Comparison of ENCODE assay signal across 10 cellular contexts in the genomic region with DNA sequence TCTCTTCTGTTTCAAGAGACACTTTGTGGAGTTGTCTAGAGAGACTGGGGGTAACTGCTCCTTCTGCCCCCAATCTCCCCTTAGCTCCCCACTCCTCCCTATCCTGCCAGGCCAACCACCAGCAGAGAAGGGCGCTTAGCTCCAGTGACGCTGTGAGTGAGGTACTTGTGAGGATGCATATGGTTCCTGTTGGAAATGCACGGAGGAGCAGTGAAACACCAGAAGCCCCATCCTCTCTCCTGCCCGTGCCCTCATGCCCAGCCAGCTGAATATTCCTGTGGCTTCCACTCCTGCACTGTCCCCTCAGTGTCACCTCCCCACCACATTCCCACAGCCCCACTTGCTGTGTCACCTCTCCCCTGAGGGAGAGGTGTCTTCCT. TPM values are rescaled to one million over a fixed set of nuclear protein-coding genes. Genes with fewer than 3 reads are reported as not detected.
DNase-seq lines count a peak whose midpoint lies in the region; ATAC-seq, FAIRE-seq and TF ChIP-seq lines count a peak whose summit lies in the region.
"Had no signal": no experiment of that assay in that cellular context is flagged by ENCODE, and none has a peak within 500 bp of the region (broad histone marks: within the 10 kb centered on the region; RNA-seq: fewer than 3 reads in every experiment).

No MANE protein-coding gene starts in this region.

- no peaks in the 10 kb centered on the region for H3K36me3 Mint-ChIP-seq in activated naive CD4-positive, alpha-beta T cell treated with anti-CD3 and anti-CD28 coated beads, Interleukin-2, amount 10 ng/mL, durations not matched to agents 7 days and 5 days

- no peaks in the 10 kb centered on the region for H3K9me1 ChIP-seq in endothelial cell of umbilical vein (replicated peaks; ENCODE audit: control insufficient read depth, extremely low read depth, insufficient read depth, low read length)

- CTCF ChIA-PET in activated naive CD4-positive, alpha-beta T cell treated with anti-CD3 and anti-CD28 coated beads, Interleukin-2, amount 10 ng/mL, durations not matched to agents 7 days and 5 days (lab: Charles Lee) = interaction anchor here (0.9 to 2.2 kb wide), 5 partner anchors 12 to 107 kb away, joined by 4 to 12 read pairs (median 5); a partner anchor contains a TSS
- CTCF ChIA-PET in endothelial cell of umbilical vein (lab: Charles Lee) = interaction anchor here (0.7 to 22.7 kb wide), 3 partner anchors 11 to 99 kb away, joined by 3 to 541 read pairs (median 53); a partner anchor contains a TSS

- H4K20me1 ChIP-seq in Loucy (ENCODE audit: insufficient read depth, low read length, poor library complexity, severe bottlenecking) (no peaks in the 10 kb centered on the region), endothelial cell of umbilical vein (replicated peaks; ENCODE audit: control insufficient read depth, extremely low read depth, insufficient read depth, low read length) (no peaks in the 10 kb centered on the region)

- ATAC-seq in thoracic aorta (ENCODE audit: insufficient number of reproducible peaks, low FRiP score, low read depth) (no peak), sciatic nerve (no peak), HG02763 (IDR thresholded peaks at IDR 0.05; ENCODE audit: unreplicated experiment) (no peak)

- H3K4me3 ChIP-seq in Loucy (ENCODE audit: low read length, poor library complexity, severe bottlenecking) (peak overlapping the region; percentile 46), endothelial cell of umbilical vein (replicated peaks in 1 of 3; ENCODE audit: insufficient read depth in 1 of 3, low read depth in 1 of 3, low read length in 3 of 3) (no peak overlapping the region), thoracic aorta (no peak overlapping the region)

- dilution Hi-C loops in endothelial cell of umbilical vein (cut with MboI; ENCODE audit: extremely low pct_ligation_motif_present, low sequenced_read_pairs) = loop anchor here (25.0 kb wide), 1 partner anchor 99 kb away; no protein-coding TSS in a partner anchor

- TF ChIP-seq CTCF in Loucy (conservative IDR thresholded peaks at IDR 0.05; ENCODE audit: low read length) (no peak), endothelial cell of umbilical vein (IDR thresholded peaks at IDR 0.05; ENCODE audit: extremely low read depth in 1 of 2, insufficient read depth in 1 of 2, low read depth in 1 of 2, low read length in 2 of 2) (no peak), thoracic aorta (IDR thresholded peaks at IDR 0.05) (no peak)

- peak overlapping the region; percentile 60 for H2AFZ ChIP-seq in Loucy (ENCODE audit: low read length)
- no peak overlapping the region for H2AFZ ChIP-seq in endothelial cell of umbilical vein (ENCODE audit: low read depth, low read length)

- no peak for FAIRE-seq in endothelial cell of umbilical vein (lab: Jason Lieb, UNC)

- peaks cover 9% of the 10 kb centered on the region for H3K27me3 Mint-ChIP-seq in activated naive CD4-positive, alpha-beta T cell treated with anti-CD3 and anti-CD28 coated beads, Interleukin-2, amount 10 ng/mL, durations not matched to agents 7 days and 5 days

- no peaks in the 10 kb centered on the region for H3K9me2 ChIP-seq in Loucy (replicated peaks; ENCODE audit: low read depth, low read length)

- no peaks in the 10 kb centered on the region for H3K79me2 ChIP-seq in Loucy (ENCODE audit: insufficient read depth, low read length)
- peaks cover 21% of the 10 kb centered on the region for H3K79me2 ChIP-seq in endothelial cell of umbilical vein (ENCODE audit: control insufficient read depth, insufficient read depth, low read length)

- H3K9me3 ChIP-seq in Loucy (ENCODE audit: insufficient read depth, low read depth, low read length) (no peaks in the 10 kb centered on the region), endothelial cell of umbilical vein (replicated peaks; ENCODE audit: control insufficient read depth, insufficient read depth, low read length) (no peaks in the 10 kb centered on the region), thoracic aorta (no peaks in the 10 kb centered on the region)
- H3K9me3 ChIP-seq: neutrophil had no signal

- DNase-seq in activated naive CD4-positive, alpha-beta T cell treated with anti-CD3 and anti-CD28 coated beads, Interleukin-2, amount 10 ng/mL, durations not matched to agents 7 days and 5 days = no peak
- no peak for DNase-seq in activated naive CD4-positive, alpha-beta T cell (lab: John Stamatoyannopoulos, UW)
- peak; percentile 22 for DNase-seq in endothelial cell of umbilical vein (ENCODE audit: low read depth, low spot score)
- no peak for DNase-seq in thoracic aorta (ENCODE audit: low spot score)
- DNase-seq in ecto neural progenitor cell (ENCODE audit: low spot score) = no peak
- DNase-seq in sciatic nerve (ENCODE audit: low spot score) = no peak
- DNase-seq: NCI-H1436 had no signal

- H3K4me3 Mint-ChIP-seq in activated naive CD4-positive, alpha-beta T cell treated with anti-CD3 and anti-CD28 coated beads, Interleukin-2, amount 10 ng/mL, durations not matched to agents 7 days and 5 days = no peak overlapping the region

- H3K36me3 ChIP-seq in Loucy (ENCODE audit: insufficient read depth, low read length) (no peaks in the 10 kb centered on the region), endothelial cell of umbilical vein (ENCODE audit: control insufficient read depth in 2 of 2, extremely low read depth in 1 of 2, insufficient read depth in 2 of 2, low read length in 2 of 2) (no peaks in the 10 kb centered on the region), thoracic aorta (no peaks in the 10 kb centered on the region)
- H3K36me3 ChIP-seq: neutrophil had no signal

- H3K9ac ChIP-seq in Loucy (ENCODE audit: low read depth, low read length, poor library complexity, severe bottlenecking) = peak overlapping the region; percentile 58
- peak overlapping the region; percentile 67 for H3K9ac ChIP-seq in endothelial cell of umbilical vein (replicated peaks; ENCODE audit: extremely low read depth, insufficient read depth, low read length)

- H3K27ac Mint-ChIP-seq in activated naive CD4-positive, alpha-beta T cell treated with anti-CD3 and anti-CD28 coated beads, Interleukin-2, amount 10 ng/mL, durations not matched to agents 7 days and 5 days = peak overlapping the region; percentile 89

- no peaks in the 10 kb centered on the region for H3K27me3 ChIP-seq in Loucy (ENCODE audit: insufficient read depth, low read length, poor library complexity, severe bottlenecking)
- no peaks in the 10 kb centered on the region for H3K27me3 ChIP-seq in endothelial cell of umbilical vein (ENCODE audit: control insufficient read depth in 2 of 2, insufficient read depth in 2 of 2, low read length in 2 of 2)
- H3K27me3 ChIP-seq in thoracic aorta (replicated peaks; ENCODE audit: insufficient read depth) = no peaks in the 10 kb centered on the region

- POLR2A ChIA-PET in endothelial cell of umbilical vein (lab: Charles Lee) = interaction anchor here (2.4 kb wide), 1 partner anchor 217 kb away, joined by 6 read pairs; no protein-coding TSS in a partner anchor

- H3K4me1 ChIP-seq in Loucy (ENCODE audit: insufficient read depth, low read length, poor library complexity, severe bottlenecking) (peaks cover 75% of the 10 kb centered on the region), endothelial cell of umbilical vein (ENCODE audit: control insufficient read depth, extremely low read depth, insufficient read depth, low read length) (peaks cover 90% of the 10 kb centered on the region), thoracic aorta (ENCODE audit: control insufficient read depth in 1 of 2, low read depth in 2 of 2) (peaks cover 62 to 91% of the 10 kb centered on the region in 2 donors)

- peaks cover 69% of the 10 kb centered on the region for H3K4me1 Mint-ChIP-seq in activated naive CD4-positive, alpha-beta T cell treated with anti-CD3 and anti-CD28 coated beads, Interleukin-2, amount 10 ng/mL, durations not matched to agents 7 days and 5 days

- intact Hi-C loops in endothelial cell of umbilical vein (cut with micrococcal nuclease) = loop anchor here (2.0 to 10.0 kb wide), 4 partner anchors 107 to 817 kb away; a partner anchor contains a TSS
- intact Hi-C loops in sciatic nerve (cut with DNase I) = no loop called here

- peaks cover 4% of the 10 kb centered on the region; the same call in 1 of the 2 replicates for H3F3A ChIP-seq in Loucy (ENCODE audit: low read depth)

- no peaks in the 10 kb centered on the region for H3K9me3 Mint-ChIP-seq in activated naive CD4-positive, alpha-beta T cell treated with anti-CD3 and anti-CD28 coated beads, Interleukin-2, amount 10 ng/mL, durations not matched to agents 7 days and 5 days

- no peak for TF ChIP-seq POLR2A in endothelial cell of umbilical vein (IDR thresholded peaks at IDR 0.05; ENCODE audit: low read depth, low read length)

- BruUV-seq in endothelial cell of umbilical vein (replicated peaks; lab: Mats Ljungman, UMichigan) = no TSS peak

- H3K4me2 ChIP-seq in Loucy (ENCODE audit: low read depth, low read length, poor library complexity, severe bottlenecking) (peak overlapping the region; percentile 69), endothelial cell of umbilical vein (ENCODE audit: insufficient read depth, low read length) (peak overlapping the region; percentile 76)

- H3K27ac ChIP-seq in endothelial cell of umbilical vein (ENCODE audit: insufficient read depth, low read depth, low read length) (peak overlapping the region; percentile 100), thoracic aorta (peak overlapping the region; percentile 63 to 88)
- H3K27ac ChIP-seq: neutrophil had no signal

TF ChIP-seq in endothelial cell of umbilical vein, 7 proteins besides CTCF, POLR2A, EP300 and RAD21 (continues in another document):
- TF ChIP-seq, protein P1, sequence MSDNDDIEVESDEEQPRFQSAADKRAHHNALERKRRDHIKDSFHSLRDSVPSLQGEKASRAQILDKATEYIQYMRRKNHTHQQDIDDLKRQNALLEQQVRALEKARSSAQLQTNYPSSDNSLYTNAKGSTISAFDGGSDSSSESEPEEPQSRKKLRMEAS (IDR thresholded peaks at IDR 0.05; ENCODE audit: insufficient read depth, insufficient read length) = no peak
- TF ChIP-seq POLR2AphosphoS5 (IDR thresholded peaks at IDR 0.05; ENCODE audit: insufficient read depth, low read depth, low read length) (no peak), GATA2 (IDR thresholded peaks at IDR 0.05; ENCODE audit: insufficient read depth, insufficient read length, low read depth, low read length) (no peak), FOS (IDR thresholded peaks at IDR 0.05; ENCODE audit: borderline replicate concordance, insufficient read depth, low read length) (no peak), JUN (IDR thresholded peaks at IDR 0.05; ENCODE audit: borderline replicate concordance, insufficient read depth, insufficient read length, low read depth) (no peak)

RNA-seq across cellular contexts. Expression of a gene that starts 11.9 kb away (rescaled TPM):
- total RNA-seq in endothelial cell of umbilical vein (48.2 and 115 TPM in 2 replicates), thoracic aorta (10 to 100 TPM; 47.4 to 57.4 TPM), sciatic nerve (52.7 TPM)
- polyA plus RNA-seq in endothelial cell of umbilical vein = 59.3 and 110 TPM in 2 replicates
- 59.9 and 64.0 TPM in 2 replicates for polyA plus RNA-seq in endothelial cell of umbilical vein (2011; cell fraction: cytosol; rRNA removed)
- 35.1 and 40.4 TPM in 2 replicates for polyA plus RNA-seq in endothelial cell of umbilical vein (2011; cell fraction: nucleus; rRNA removed)
- polyA plus RNA-seq in endothelial cell of umbilical vein (2012) = 47.0 and 83.3 TPM in 2 replicates
- 78.0 and 90.7 TPM in 2 replicates for polyA minus RNA-seq in endothelial cell of umbilical vein
- polyA minus RNA-seq in endothelial cell of umbilical vein (2011; cell fraction: cytosol; rRNA and poly(A)+ RNA removed) = 4.2 TPM
- 41.8 and 43.6 TPM in 2 replicates for polyA minus RNA-seq in endothelial cell of umbilical vein (2011; cell fraction: nucleus; rRNA and poly(A)+ RNA removed)
